ENCODE assay signal across 9 cellular contexts in genomic region chr12:21606175-21606574, GRCh38. TPM values are rescaled to one million over a fixed set of nuclear protein-coding genes. Genes with fewer than 3 reads are reported as not detected.
"Had no signal": no experiment of that assay in that cellular context is flagged by ENCODE, and none has a peak within 500 bp of the region (broad histone marks: within the 10 kb centered on the region; RNA-seq: fewer than 3 reads in every experiment).

No MANE protein-coding gene starts in this region.

- DNase-seq: GDM1, GF-D8 had no signal

- H3K4me3 ChIP-seq: GM12878 had no signal

- ATAC-seq: GM12878 had no signal

- FAIRE-seq: G401.6, GM12878, GM12891, GM12892, GM18507, GM19239 had no signal

RNA-seq across cellular contexts. Expression of gene GYS2, which starts 1.5 kb away (rescaled TPM):
- total RNA-seq: G401, GM12878 had no signal
- polyA plus RNA-seq: GM12878 had no signal
